ENCODE assay signal across 8 cellular contexts in genomic region chr4:176321589-176321988, GRCh38. TPM values are rescaled to one million over a fixed set of nuclear protein-coding genes. Genes with fewer than 3 reads are reported as not detected.
DNase-seq lines count a peak whose midpoint lies in the region; ATAC-seq and TF ChIP-seq lines count a peak whose summit lies in the region.

No MANE protein-coding gene starts in this region.

- peaks cover 0 to 55% (median 36%) of the 10 kb centered on the region in 12 donors for H3K4me1 ChIP-seq in heart left ventricle
- peaks cover 2 to 30% (median 9%) of the 10 kb centered on the region in 4 donors for H3K4me1 ChIP-seq in liver (ENCODE audit: control insufficient read depth in 4 of 4, insufficient read depth in 4 of 4, low read length in 3 of 4)
- no peaks in the 10 kb centered on the region for H3K4me1 ChIP-seq in urinary bladder (ENCODE audit: insufficient read depth)

- WGBS in heart left ventricle, 4 donors, result 38 to 51% (median 40%) methylated on average over 5 of the region's 5 CpGs
- 46% methylated on average over 5 of the region's 5 CpGs for WGBS in liver
- 45% methylated on average over 5 of the region's 5 CpGs for WGBS in urinary bladder

- H3K27me3 ChIP-seq in heart left ventricle (no peaks in the 10 kb centered on the region), liver (ENCODE audit: control insufficient read depth in 4 of 4, insufficient read depth in 4 of 4, low read length in 3 of 4) (no peaks in the 10 kb centered on the region)

- TF ChIP-seq CTCF in heart left ventricle (IDR thresholded peaks at IDR 0.05) (no peak), liver (IDR thresholded peaks at IDR 0.05; ENCODE audit: low read depth, low read length, missing input control) (no peak)

- H3K27ac ChIP-seq in heart left ventricle (peak overlapping the region in 11 of 12 donors; percentile 95 to 100 (median 97)), liver (ENCODE audit: low read depth in 1 of 2, low read length in 2 of 2) (no peak overlapping the region), urinary bladder (ENCODE audit: low read depth) (no peak overlapping the region)

- TF ChIP-seq RAD21 in liver (IDR thresholded peaks at IDR 0.05), result no peak

- H3K36me3 Mint-ChIP-seq in activated naive CD8-positive, alpha-beta T cell treated with anti-CD3 and anti-CD28 coated beads, Interleukin-2, amount 10 ng/mL, durations not matched to agents 7 days and 5 days, result peaks cover 11% of the 10 kb centered on the region

- H3K9me3 ChIP-seq in heart left ventricle (no peaks in the 10 kb centered on the region), liver (ENCODE audit: control insufficient read depth in 4 of 4, low read length in 3 of 4) (no peaks in the 10 kb centered on the region)

- no peak for DNase-seq in heart left ventricle
- DNase-seq in Right ventricle myocardium superior, result no peak
- DNase-seq in activated naive CD8-positive, alpha-beta T cell treated with anti-CD3 and anti-CD28 coated beads, Interleukin-2, amount 10 ng/mL, durations not matched to agents 7 days and 5 days, result no peak
- DNase-seq in NCI-H526 treated with DMSO at 0.1 percent for 48 hours (lab: John Stamatoyannopoulos, UW), result no peak

- H3K4me1 Mint-ChIP-seq in activated naive CD8-positive, alpha-beta T cell treated with anti-CD3 and anti-CD28 coated beads, Interleukin-2, amount 10 ng/mL, durations not matched to agents 7 days and 5 days, result peaks cover 32% of the 10 kb centered on the region

- POLR2A ChIA-PET in activated naive CD8-positive, alpha-beta T cell treated with anti-CD3 and anti-CD28 coated beads, Interleukin-2, amount 10 ng/mL, durations not matched to agents 7 days and 5 days (lab: Charles Lee), result interaction anchor here (1.5 kb wide), 1 partner anchor 10 kb away, joined by 4 read pairs; no protein-coding TSS in a partner anchor

- ATAC-seq in heart left ventricle (no peak), Right ventricle myocardium superior (ENCODE audit: poor library complexity) (no peak), HG03025 (IDR thresholded peaks at IDR 0.05; ENCODE audit: low FRiP score, unreplicated experiment) (no peak), HG02798 (IDR thresholded peaks at IDR 0.05; ENCODE audit: poor library complexity, unreplicated experiment) (no peak)
- ATAC-seq in activated naive CD8-positive, alpha-beta T cell treated with anti-CD3 and anti-CD28 coated beads, Interleukin-2, amount 10 ng/mL, durations not matched to agents 7 days and 5 days (ENCODE audit: low read depth), result no peak

- peak overlapping the region; percentile 90 to 98 for H3K9ac ChIP-seq in liver (ENCODE audit: low read depth in 1 of 2, low read length in 2 of 2)

- H3K36me3 ChIP-seq in heart left ventricle (peaks cover 0 to 11% (median under 1%) of the 10 kb centered on the region in 9 donors), liver (ENCODE audit: control insufficient read depth in 4 of 4, insufficient read depth in 3 of 4, low read depth in 1 of 4, low read length in 3 of 4) (peaks cover 0 to 2% (median 0%) of the 10 kb centered on the region in 4 donors), urinary bladder (ENCODE audit: insufficient read depth) (no peaks in the 10 kb centered on the region)

- no peak for TF ChIP-seq POLR2A in heart left ventricle (IDR thresholded peaks at IDR 0.05)

- H3K27me3 Mint-ChIP-seq in activated naive CD8-positive, alpha-beta T cell treated with anti-CD3 and anti-CD28 coated beads, Interleukin-2, amount 10 ng/mL, durations not matched to agents 7 days and 5 days, result no peaks in the 10 kb centered on the region

- H3K9me3 Mint-ChIP-seq in activated naive CD8-positive, alpha-beta T cell treated with anti-CD3 and anti-CD28 coated beads, Interleukin-2, amount 10 ng/mL, durations not matched to agents 7 days and 5 days, result no peaks in the 10 kb centered on the region

- H3K27ac Mint-ChIP-seq in activated naive CD8-positive, alpha-beta T cell treated with anti-CD3 and anti-CD28 coated beads, Interleukin-2, amount 10 ng/mL, durations not matched to agents 7 days and 5 days, result peak overlapping the region; percentile 37

- H3K4me3 ChIP-seq in heart left ventricle (peak overlapping the region in 11 of 12 donors; percentile 73 to 95 (median 85)), liver (ENCODE audit: low read depth in 1 of 3, low read length in 3 of 3) (peak overlapping the region; percentile 94 to 98 (median 94)), urinary bladder (ENCODE audit: low read depth, low read length) (peak overlapping the region; percentile 97)

- H3K4me3 Mint-ChIP-seq in activated naive CD8-positive, alpha-beta T cell treated with anti-CD3 and anti-CD28 coated beads, Interleukin-2, amount 10 ng/mL, durations not matched to agents 7 days and 5 days, result peak overlapping the region; percentile 92

- intact Hi-C loops in heart left ventricle (cut with DNase I) (loop anchor here in 2 of 10 donors (5.0 to 10.0 kb wide), 2 partner anchors 87 to 124 kb away; partner anchors contain the start of gene SPATA4 (in 1 of the 2)), Right ventricle myocardium superior (cut with DNase I) (no loop called here)

TF ChIP-seq in liver, 16 proteins besides CTCF, POLR2A, EP300 and RAD21:
- TF ChIP-seq ATF3 (IDR thresholded peaks at IDR 0.05), result no peak
- TF ChIP-seq SP1 (IDR thresholded peaks at IDR 0.05), result no peak
- TF ChIP-seq FOXA1 (IDR thresholded peaks at IDR 0.05), result no peak
- no peak for TF ChIP-seq HNF4A (conservative IDR thresholded peaks at IDR 0.05)
- no peak for TF ChIP-seq FOXA2 (IDR thresholded peaks at IDR 0.05)
- no peak for TF ChIP-seq MAX (IDR thresholded peaks at IDR 0.05)
- no peak for TF ChIP-seq YY1 (IDR thresholded peaks at IDR 0.05)
- no peak for TF ChIP-seq RXRA (IDR thresholded peaks at IDR 0.05)
- TF ChIP-seq JUND (IDR thresholded peaks at IDR 0.05), result no peak
- TF ChIP-seq REST (IDR thresholded peaks at IDR 0.05), result no peak
- no peak for TF ChIP-seq ZBTB33 (IDR thresholded peaks at IDR 0.05)
- TF ChIP-seq HNF4G (IDR thresholded peaks at IDR 0.05), result no peak
- TF ChIP-seq NR2F2 (IDR thresholded peaks at IDR 0.05), result no peak

RNA-seq across cellular contexts. Expression of gene SPCS3, which starts 1.8 kb away (rescaled TPM):
- total RNA-seq in heart left ventricle, result 100 to 1,000 TPM in 3 of 9 donors, 10 to 100 TPM in 6; 40.6 to 200 (median 81.6) TPM
- 100 to 1,000 TPM in 1 of 2 donors, 10 to 100 TPM in 1; 24.3 to 143 TPM for polyA plus RNA-seq in heart left ventricle
- total RNA-seq in Right ventricle myocardium superior, result 82.2 TPM
- total RNA-seq in activated naive CD8-positive, alpha-beta T cell treated with anti-CD3 and anti-CD28 coated beads, Interleukin-2, amount 10 ng/mL, durations not matched to agents 7 days and 5 days, result 100 to 1,000 TPM; 146 TPM
- total RNA-seq in liver, result 10 to 100 TPM; 55.3 to 79.4 TPM
- 10 to 100 TPM; 54.0 to 70.8 TPM for polyA plus RNA-seq in liver
- total RNA-seq in urinary bladder, result 192 TPM
- polyA plus RNA-seq in urinary bladder, result 47.3 TPM

RNA-seq across cellular contexts. Expression of gene ASB5, which starts 52.6 kb away (rescaled TPM):
- 1 to 10 TPM; 1.5 to 7.7 (median 3.2) TPM for total RNA-seq in heart left ventricle
- polyA plus RNA-seq in heart left ventricle, result 1 to 10 TPM; 1.0 to 2.0 TPM
- total RNA-seq in Right ventricle myocardium superior, result 2.8 TPM
- total RNA-seq in activated naive CD8-positive, alpha-beta T cell treated with anti-CD3 and anti-CD28 coated beads, Interleukin-2, amount 10 ng/mL, durations not matched to agents 7 days and 5 days, result not detected
- not detected for total RNA-seq in liver
- polyA plus RNA-seq in liver, result under 1 TPM in 1 of 2 donors, not detected in 1; 0.05 TPM
- 40.0 TPM for total RNA-seq in urinary bladder
- 40.8 TPM for polyA plus RNA-seq in urinary bladder

Comparison
In these comparisons a context has a peak if more than half of its experiments do, and no peak if none do; other contexts are left out.
1. H3K27ac ChIP-seq: peak in heart left ventricle (11 of 12); none in liver (0 of 2) and urinary bladder (single experiment).
2. Peak in every context shown above with its lines, with median percentiles within 50 percentile points of each other: H3K4me3 ChIP-seq.